In genomic region chr1:213641312-213641711, GRCh38 we compare ENCODE assay signal across 7 cellular contexts.
"Had no signal": no experiment of that assay in that cellular context is flagged by ENCODE, and none has a peak within 500 bp of the region (broad histone marks: within the 10 kb centered on the region; RNA-seq: fewer than 3 reads in every experiment).

No MANE protein-coding gene starts in this region.

- ATAC-seq: GM23338, HepG2, K562 had no signal

- DNase-seq: H9, HCEC 1CT, IMR-90, KG1 had no signal
